21 cellular contexts compared by ENCODE assay signal in genomic region chr3:43009547-43009946, GRCh38. TPM values are rescaled to one million over a fixed set of nuclear protein-coding genes. Genes with fewer than 3 reads are reported as not detected.
"Had no signal": no experiment of that assay in that cellular context is flagged by ENCODE, and none has a peak within 500 bp of the region (broad histone marks: within the 10 kb centered on the region; RNA-seq: fewer than 3 reads in every experiment).

No MANE protein-coding gene starts in this region.

- H3K9me3 ChIP-seq: tibial nerve had no signal

- H3K36me3 Mint-ChIP-seq: activated naive CD4-positive, alpha-beta T cell treated with anti-CD3 and anti-CD28 coated beads, Interleukin-2, amount 10 ng/mL, durations not matched to agents 7 days and 5 days; mesothelial cell of epicardium had no signal

- H3K4me2 ChIP-seq: hepatocyte had no signal

- H3K79me2 ChIP-seq: hepatocyte had no signal

- H3K4me3 Mint-ChIP-seq: activated CD4-positive, alpha-beta T cell treated with anti-CD3 and anti-CD28 coated beads, Interleukin-2, amount 10 ng/mL, durations not matched to agents 7 days and 5 days; activated naive CD4-positive, alpha-beta T cell treated with anti-CD3 and anti-CD28 coated beads, Interleukin-2, amount 10 ng/mL, durations not matched to agents 7 days and 5 days; activated T-cell treated with anti-CD3 and anti-CD28 coated beads, Interleukin-2, amount 50 U/mL, for 4 hours; mesothelial cell of epicardium; nephron progenitor cell; stimulated activated naive CD8-positive, alpha-beta T cell treated with anti-CD3 and anti-CD28 coated beads, Interleukin-15, Interleukin-2, amounts not matched to agents 100 ng/mL and 50 ng/mL, for 24 hours; T-helper 1 cell treated with Interleukin-12 subunit alpha and Interleukin-12 subunit beta and Interleukin-4 antibody, amounts not matched to agents 30 μg/mL and 1 μg/mL, for 36 hours had no signal

- ATAC-seq: activated CD4-positive, CD25-positive, alpha-beta regulatory T cell treated with anti-CD3 and anti-CD28 coated beads, Interleukin-2, amount 50 U/mL, for 24 hours; activated T-cell treated with anti-CD3 and anti-CD28 coated beads, Interleukin-2, amount 50 U/mL, for 4 hours; left colon had no signal

- H3K4me1 Mint-ChIP-seq: activated naive CD4-positive, alpha-beta T cell treated with anti-CD3 and anti-CD28 coated beads, Interleukin-2, amount 10 ng/mL, durations not matched to agents 7 days and 5 days; mesothelial cell of epicardium; nephron progenitor cell had no signal

- H2AFZ ChIP-seq: hepatocyte had no signal

- H3K4me3 ChIP-seq: hepatocyte, skin epidermis, tibial nerve had no signal

- H3K27ac ChIP-seq: brain microvascular endothelial cell, hepatocyte, skin epidermis, tibial nerve had no signal

- DNase-seq: activated CD4-positive, alpha-beta T cell treated with anti-CD3 and anti-CD28 coated beads, Interleukin-2, amount 10 ng/mL, durations not matched to agents 7 days and 5 days; activated CD8-positive, alpha-beta memory T cell treated with anti-CD3 and anti-CD28 coated beads, Interleukin-2, amount 50 U/mL, for 4 hours; activated naive CD4-positive, alpha-beta T cell treated with anti-CD3 and anti-CD28 coated beads, Interleukin-2, amount 10 ng/mL, durations not matched to agents 7 days and 5 days; activated T-cell treated with anti-CD3 and anti-CD28 coated beads, Interleukin-2, amount 50 U/mL, for 4 hours; aorta; brain microvascular endothelial cell; cortex of kidney; left colon; nephron progenitor cell; occipital lobe; stimulated activated CD4-positive, alpha-beta T cell treated with anti-CD3 and anti-CD28 coated beads, Interleukin-2, amount 100 ng/mL, for 48 hours had no signal

- H3K27me3 ChIP-seq: brain microvascular endothelial cell, hepatocyte, tibial nerve had no signal

- H3K9me3 Mint-ChIP-seq: activated T-cell treated with anti-CD3 and anti-CD28 coated beads, Interleukin-2, amount 50 U/mL, for 4 hours; mesothelial cell of epicardium; nephron progenitor cell; stimulated activated naive CD8-positive, alpha-beta T cell treated with anti-CD3 and anti-CD28 coated beads, Interleukin-15, Interleukin-2, amounts not matched to agents 100 ng/mL and 50 ng/mL, for 24 hours; T-helper 1 cell treated with Interleukin-12 subunit alpha and Interleukin-12 subunit beta and Interleukin-4 antibody, amounts not matched to agents 30 μg/mL and 1 μg/mL, for 36 hours had no signal

- H3K27me3 Mint-ChIP-seq: activated CD4-positive, alpha-beta T cell treated with anti-CD3 and anti-CD28 coated beads, Interleukin-2, amount 10 ng/mL, durations not matched to agents 7 days and 5 days; activated naive CD4-positive, alpha-beta T cell treated with anti-CD3 and anti-CD28 coated beads, Interleukin-2, amount 10 ng/mL, durations not matched to agents 7 days and 5 days; stimulated activated naive CD8-positive, alpha-beta T cell treated with anti-CD3 and anti-CD28 coated beads, Interleukin-15, Interleukin-2, amounts not matched to agents 100 ng/mL and 50 ng/mL, for 24 hours had no signal

- H3K36me3 ChIP-seq: brain microvascular endothelial cell, tibial nerve had no signal

- H3K27ac Mint-ChIP-seq: activated CD4-positive, alpha-beta T cell treated with anti-CD3 and anti-CD28 coated beads, Interleukin-2, amount 10 ng/mL, durations not matched to agents 7 days and 5 days; activated naive CD4-positive, alpha-beta T cell treated with anti-CD3 and anti-CD28 coated beads, Interleukin-2, amount 10 ng/mL, durations not matched to agents 7 days and 5 days; mesothelial cell of epicardium; nephron progenitor cell; stimulated activated naive CD8-positive, alpha-beta T cell treated with anti-CD3 and anti-CD28 coated beads, Interleukin-15, Interleukin-2, amounts not matched to agents 100 ng/mL and 50 ng/mL, for 24 hours; T-helper 1 cell treated with Interleukin-12 subunit alpha and Interleukin-12 subunit beta and Interleukin-4 antibody, amounts not matched to agents 30 μg/mL and 1 μg/mL, for 36 hours had no signal

- FAIRE-seq: islet of Langerhans, urothelium cell line had no signal

RNA-seq across cellular contexts. Expression of gene GASK1A, which starts 30.4 kb away (rescaled TPM):
- total RNA-seq: activated CD4-positive, alpha-beta T cell treated with anti-CD3 and anti-CD28 coated beads, Interleukin-2, amount 10 ng/mL, durations not matched to agents 7 days and 5 days; activated T-cell treated with anti-CD3 and anti-CD28 coated beads, Interleukin-2, amount 50 U/mL, for 4 hours; lung microvascular endothelial cell had no signal
